In the genomic region with DNA sequence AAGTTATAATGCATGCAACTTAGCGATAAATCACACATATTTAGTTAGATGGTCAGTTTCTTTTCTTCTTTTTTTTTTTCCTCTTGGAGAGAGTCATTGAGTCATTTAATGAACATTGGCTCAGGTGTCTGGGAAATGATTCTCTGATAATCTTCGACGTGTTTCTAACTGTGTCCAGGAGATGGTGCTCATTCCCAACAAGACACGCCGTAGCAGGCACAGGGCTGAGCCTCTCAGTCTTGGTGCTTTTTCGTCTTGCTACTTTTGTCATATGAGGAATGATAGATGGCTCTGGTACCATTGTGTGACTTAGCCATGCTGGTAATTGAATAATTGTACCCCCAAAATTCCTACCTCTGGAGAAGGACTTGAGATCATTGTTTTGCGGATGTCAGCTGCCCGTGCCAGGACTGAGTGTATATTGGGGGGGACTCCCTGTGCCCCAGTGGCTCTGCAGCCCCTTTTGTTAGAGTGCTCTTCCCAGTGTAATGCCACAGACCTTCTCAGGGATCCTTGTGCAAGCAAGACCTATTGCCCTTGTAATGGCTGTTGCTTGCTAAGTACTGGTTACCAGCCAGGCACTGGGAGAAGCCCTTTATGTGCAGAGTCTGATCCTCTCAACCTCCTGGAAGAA, we compare ENCODE assay signal across 8 cellular contexts.
DNase-seq lines count a peak whose midpoint lies in the region; ATAC-seq, FAIRE-seq and TF ChIP-seq lines count a peak whose summit lies in the region.

No MANE protein-coding gene starts in this region.

- H3K9me3 ChIP-seq in breast epithelium (no peaks in the 10 kb centered on the region), kidney (ENCODE audit: control insufficient read depth in 1 of 2, low read length in 2 of 2) (no peaks in the 10 kb centered on the region), tibial artery (no peaks in the 10 kb centered on the region)

- no peak overlapping the region for H3K9ac ChIP-seq in kidney (ENCODE audit: low read length in 2 of 2)

- DNase-seq in DMS79 treated with DMSO at 0.1 percent for 48 hours (lab: John Stamatoyannopoulos, UW) (peak; percentile 47), NCI-H526 treated with DMSO at 0.1 percent for 48 hours (lab: John Stamatoyannopoulos, UW) (peak; percentile 100), breast epithelium (ENCODE audit: low spot score in 2 of 2) (no peak), kidney (no peak), tibial artery (no peak), activated T-cell treated with anti-CD3 and anti-CD28 coated beads for 4 hours (no peak)

- H3K4me3 ChIP-seq in breast epithelium = no peak overlapping the region
- no peak overlapping the region for H3K4me3 ChIP-seq in kidney (ENCODE audit: low read length in 2 of 2)
- H3K4me3 ChIP-seq in tibial artery = no peak overlapping the region

- intact Hi-C loops in breast epithelium (cut with DNase I; ENCODE audit: low total_unique reads) = no loop called here
- intact Hi-C loops in kidney (cut with DNase I) = loop anchor here (10.0 kb wide), 1 partner anchor 892 kb away; no protein-coding TSS in a partner anchor
- intact Hi-C loops in tibial artery (cut with DNase I; ENCODE audit: low total_unique reads) = no loop called here

- H3K27me3 ChIP-seq in breast epithelium (no peaks in the 10 kb centered on the region), tibial artery (peaks cover 0 to 11% of the 10 kb centered on the region in 2 donors)

- H3K27ac ChIP-seq in breast epithelium = no peak overlapping the region
- no peak overlapping the region for H3K27ac ChIP-seq in kidney (ENCODE audit: low read depth in 2 of 2, low read length in 2 of 2)
- H3K27ac ChIP-seq in tibial artery = no peak overlapping the region

- FAIRE-seq in kidney (lab: Jason Lieb, UNC) = peak; percentile 52

- H3K36me3 ChIP-seq in breast epithelium (no peaks in the 10 kb centered on the region), kidney (ENCODE audit: control insufficient read depth in 1 of 2, insufficient read depth in 2 of 2, low read length in 2 of 2) (no peaks in the 10 kb centered on the region), tibial artery (no peaks in the 10 kb centered on the region)

- TF ChIP-seq CTCF in breast epithelium (IDR thresholded peaks at IDR 0.05) (peak in 2 of 3 donors; percentile 50 to 60), kidney (IDR thresholded peaks at IDR 0.05; ENCODE audit: borderline replicate concordance, extremely low read depth, insufficient read depth) (peak; percentile 52), tibial artery (IDR thresholded peaks at IDR 0.05) (peak; percentile 34 to 36)

- H3K4me1 ChIP-seq in breast epithelium = no peaks in the 10 kb centered on the region
- H3K4me1 ChIP-seq in kidney (ENCODE audit: control insufficient read depth in 1 of 2, insufficient read depth in 1 of 2, low read depth in 1 of 2, low read length in 2 of 2) = no peaks in the 10 kb centered on the region
- no peaks in the 10 kb centered on the region for H3K4me1 ChIP-seq in tibial artery

- no peak for TF ChIP-seq POLR2A in breast epithelium (IDR thresholded peaks at IDR 0.05)

- ATAC-seq in GM19372 (IDR thresholded peaks at IDR 0.05; ENCODE audit: low read depth, unreplicated experiment) (peak; percentile 84), HG03432 (IDR thresholded peaks at IDR 0.05; ENCODE audit: unreplicated experiment) (peak; percentile 84)

Comparison
In these comparisons a context has a peak if more than half of its experiments do, and no peak if none do; other contexts are left out.
1. DNase-seq: peak in DMS79 treated with DMSO at 0.1 percent for 48 hours (single experiment) and NCI-H526 treated with DMSO at 0.1 percent for 48 hours (single experiment); none in breast epithelium (0 of 2), kidney (single experiment), tibial artery (0 of 2) and activated T-cell treated with anti-CD3 and anti-CD28 coated beads for 4 hours (single experiment).
2. Peak in every context shown above with its lines, with median percentiles within 50 percentile points of each other: CTCF ChIP-seq.